ENCODE assay signal across 13 cellular contexts in the genomic region with DNA sequence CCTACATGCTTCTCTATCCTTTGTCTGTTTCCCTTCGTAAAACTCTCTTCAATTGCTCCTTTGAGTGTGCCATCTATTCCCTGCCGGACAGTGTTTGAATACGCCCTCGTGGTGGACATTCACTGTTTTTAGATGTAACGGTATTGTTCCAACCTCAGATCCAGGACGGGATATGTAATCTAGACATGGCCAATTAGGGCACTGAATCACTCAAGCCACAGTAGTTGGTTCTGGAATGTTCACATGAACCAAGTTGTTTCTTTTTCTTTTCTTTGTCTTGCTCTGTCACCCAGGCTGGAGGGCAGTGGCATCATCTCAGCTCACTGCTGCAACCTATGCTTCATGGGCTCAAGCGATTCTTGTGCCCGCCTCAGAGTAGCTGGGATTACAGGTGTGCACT.
"Had no signal": no experiment of that assay in that cellular context is flagged by ENCODE, and none has a peak within 500 bp of the region (broad histone marks: within the 10 kb centered on the region; RNA-seq: fewer than 3 reads in every experiment).

No MANE protein-coding gene starts in this region.

- H3K4me1 ChIP-seq: esophagus squamous epithelium, left ventricle myocardium inferior, stomach, uterus had no signal

- H3K4me3 ChIP-seq: dorsolateral prefrontal cortex, esophagus squamous epithelium, left ventricle myocardium inferior, ovary, skin epidermis, stomach, uterus had no signal

- H3K27ac ChIP-seq: dorsolateral prefrontal cortex, esophagus squamous epithelium, left ventricle myocardium inferior, ovary, stomach, uterus had no signal

- DNase-seq: activated CD4-positive, alpha-beta T cell treated with anti-CD3 and anti-CD28 coated beads, Interleukin-2, amount 50 U/mL, for 1 hour; activated T-cell treated with anti-CD3 and anti-CD28 coated beads for 4 hours; amygdala; dorsolateral prefrontal cortex; esophagus squamous epithelium; left ventricle myocardium inferior; mesenchymal stem cell; ovary; retina; stomach; uterus had no signal

- H3K9me3 ChIP-seq: esophagus squamous epithelium, ovary, stomach, uterus had no signal

- H3K27me3 ChIP-seq: dorsolateral prefrontal cortex, esophagus squamous epithelium, ovary, stomach, uterus had no signal

- H3K36me3 ChIP-seq: esophagus squamous epithelium, left ventricle myocardium inferior, ovary, stomach, uterus had no signal

- ATAC-seq: activated naive CD4-positive, alpha-beta T cell treated with anti-CD3 and anti-CD28 coated beads, Interleukin-2, amount 50 U/mL, for 72 hours had no signal
